Comparison of ENCODE assay signal across 8 cellular contexts in genomic region chr12:10214131-10214876, GRCh38. TPM values are rescaled to one million over a fixed set of nuclear protein-coding genes. Genes with fewer than 3 reads are reported as not detected.
DNase-seq lines count a peak whose midpoint lies in the region; ATAC-seq and TF ChIP-seq lines count a peak whose summit lies in the region.

No MANE protein-coding gene starts in this region.

- TF ChIP-seq POLR2A in esophagus squamous epithelium (IDR thresholded peaks at IDR 0.05) (no peak), ovary (IDR thresholded peaks at IDR 0.05) (no peak)

- H3K27me3 ChIP-seq in SJCRH30: no peaks in the 10 kb centered on the region
- H3K27me3 ChIP-seq in esophagus squamous epithelium: no peaks in the 10 kb centered on the region
- H3K27me3 ChIP-seq in ovary: no peaks in the 10 kb centered on the region

- no peak for TF ChIP-seq CTCF in esophagus squamous epithelium (IDR thresholded peaks at IDR 0.05)
- TF ChIP-seq CTCF in ovary (IDR thresholded peaks at IDR 0.05): peak in 1 of 3 donors; percentile 24

- H3K4me3 ChIP-seq in SJCRH30 (peak overlapping the region; percentile 84), esophagus squamous epithelium (peak overlapping the region; percentile 54 to 88 (median 84)), ovary (peak overlapping the region; percentile 89)

- TF ChIP-seq EP300 in ovary (IDR thresholded peaks at IDR 0.05): no peak

- peak overlapping the region; percentile 85 for H3K27ac ChIP-seq in SJCRH30
- peak overlapping the region; percentile 94 to 100 (median 99) for H3K27ac ChIP-seq in esophagus squamous epithelium
- H3K27ac ChIP-seq in ovary: peak overlapping the region; percentile 97 to 100

- H3K9me3 ChIP-seq in SJCRH30 (replicated peaks) (no peaks in the 10 kb centered on the region), esophagus squamous epithelium (no peaks in the 10 kb centered on the region), ovary (no peaks in the 10 kb centered on the region)

- peak; percentile 53 for DNase-seq in NCI-H146 (lab: John Stamatoyannopoulos, UW)
- no peak for DNase-seq in NCI-H146 treated with DMSO at 0.1 percent for 48 hours (lab: John Stamatoyannopoulos, UW; ENCODE audit: unreplicated experiment)
- peak; percentile 9 to 54 for DNase-seq in SJCRH30
- no peak for DNase-seq in esophagus squamous epithelium (lab: John Stamatoyannopoulos, UW)
- DNase-seq in ovary: no peak

- WGBS in esophagus squamous epithelium, 2 donors: 24 to 25% methylated on average over 10 of the region's 10 CpGs
- 6 to 11% (median 7%) methylated on average over 10 of the region's 10 CpGs for WGBS in ovary, 3 donors

- H3K36me3 ChIP-seq in SJCRH30 (peaks cover 5% of the 10 kb centered on the region; the same call in 1 of the 2 replicates), esophagus squamous epithelium (peaks cover 0 to 22% (median 0%) of the 10 kb centered on the region in 3 donors), ovary (no peaks in the 10 kb centered on the region)

- ATAC-seq in GM21528 (IDR thresholded peaks at IDR 0.05; ENCODE audit: low FRiP score, unreplicated experiment): no peak
- ATAC-seq in HG03108 (IDR thresholded peaks at IDR 0.05; ENCODE audit: unreplicated experiment): no peak
- ATAC-seq in GM18517 (IDR thresholded peaks at IDR 0.05; ENCODE audit: unreplicated experiment): no peak

- intact Hi-C loops in esophagus squamous epithelium (cut with DNase I): no loop called here
- intact Hi-C loops in ovary (cut with DNase I): loop anchor here in 3 of 4 donors (10.0 kb wide), 3 partner anchors 150 to 1520 kb away; partner anchors contain the start of genes RIMKLB (in 1 of the 3) and YBX3 (in 1 of the 3)

- H3K4me1 ChIP-seq in SJCRH30 (peaks cover 5% of the 10 kb centered on the region; the same call in 1 of the 2 replicates), esophagus squamous epithelium (peaks cover 3 to 39% (median 9%) of the 10 kb centered on the region in 3 donors), ovary (ENCODE audit: insufficient read depth) (peaks cover 5% of the 10 kb centered on the region)

RNA-seq across cellular contexts. Expression of gene GABARAPL1, which starts 1.6 kb away (rescaled TPM):
- 35.0 and 36.8 TPM in 2 replicates for total RNA-seq in SJCRH30 (2014; rRNA removed; shearing (Covaris generic))
- total RNA-seq in esophagus squamous epithelium (10 to 100 TPM; 10.3 to 65.2 (median 24.5) TPM), ovary (100 to 1,000 TPM in 2 of 7 donors, 10 to 100 TPM in 5; 53.1 to 139 (median 96.1) TPM)
- polyA plus RNA-seq in ovary: 100 to 1,000 TPM in 1 of 2 donors, 10 to 100 TPM in 1; 58.7 to 186 TPM

RNA-seq across cellular contexts. Expression of gene TMEM52B, which starts 35.5 kb away (rescaled TPM):
- not detected in 2 replicates for total RNA-seq in SJCRH30 (2014; rRNA removed; shearing (Covaris generic))
- total RNA-seq in esophagus squamous epithelium (not detected), ovary (under 1 TPM in 2 of 7 donors, not detected in 5; 0.07 to 0.69 TPM)
- polyA plus RNA-seq in ovary: under 1 TPM; 0.04 to 0.10 TPM

RNA-seq across cellular contexts. Expression of gene OLR1, which starts 42.4 kb away (rescaled TPM):
- total RNA-seq in SJCRH30 (2014; rRNA removed; shearing (Covaris generic)): not detected in 2 replicates
- 1 to 10 TPM in 1 of 4 donors, not detected in 3; 2.7 TPM for total RNA-seq in esophagus squamous epithelium
- 10 to 100 TPM in 1 of 7 donors, 1 to 10 TPM in 3, under 1 TPM in 3; 0.71 to 12.3 (median 1.1) TPM for total RNA-seq in ovary
- polyA plus RNA-seq in ovary: under 1 TPM; 0.10 to 0.48 TPM

Comparison
In these comparisons a context has a peak if more than half of its experiments do, and no peak if none do; other contexts are left out.
1. DNase-seq: peak in NCI-H146 (single experiment) and SJCRH30 (2 of 2); none in NCI-H146 treated with DMSO at 0.1 percent for 48 hours (single experiment), esophagus squamous epithelium (single experiment) and ovary (0 of 5).
2. Peak in every context shown above with its lines, with median percentiles within 50 percentile points of each other: H3K27ac ChIP-seq and H3K4me3 ChIP-seq.